ENCODE assay signal across 1 cellular context in genomic region chr11:121582296-121582695, GRCh38.
TF ChIP-seq lines count a peak whose summit lies in the region.

No MANE protein-coding gene starts in this region.

TF ChIP-seq in IMR-90, 13 proteins besides CTCF, POLR2A, EP300 and RAD21 (continued from another document):
- TF ChIP-seq, protein P1, sequence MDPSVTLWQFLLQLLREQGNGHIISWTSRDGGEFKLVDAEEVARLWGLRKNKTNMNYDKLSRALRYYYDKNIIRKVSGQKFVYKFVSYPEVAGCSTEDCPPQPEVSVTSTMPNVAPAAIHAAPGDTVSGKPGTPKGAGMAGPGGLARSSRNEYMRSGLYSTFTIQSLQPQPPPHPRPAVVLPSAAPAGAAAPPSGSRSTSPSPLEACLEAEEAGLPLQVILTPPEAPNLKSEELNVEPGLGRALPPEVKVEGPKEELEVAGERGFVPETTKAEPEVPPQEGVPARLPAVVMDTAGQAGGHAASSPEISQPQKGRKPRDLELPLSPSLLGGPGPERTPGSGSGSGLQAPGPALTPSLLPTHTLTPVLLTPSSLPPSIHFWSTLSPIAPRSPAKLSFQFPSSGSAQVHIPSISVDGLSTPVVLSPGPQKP (IDR thresholded peaks at IDR 0.05; ENCODE audit: borderline replicate concordance, low read depth, low read length): no peak
- TF ChIP-seq MAZ (IDR thresholded peaks at IDR 0.05; ENCODE audit: borderline replicate concordance, low read depth, low read length) (no peak), MAFK (IDR thresholded peaks at IDR 0.05; ENCODE audit: low read depth, low read length) (no peak), CEBPB (IDR thresholded peaks at IDR 0.05; ENCODE audit: low read depth, low read length) (no peak)
